2 cellular contexts compared by ENCODE assay signal in genomic region chr11:82992219-82992618, GRCh38.
TF ChIP-seq lines count a peak whose summit lies in the region.

No MANE protein-coding gene starts in this region.

TF ChIP-seq in GM23338, 12 proteins besides CTCF, POLR2A, EP300 and RAD21:
- TF ChIP-seq, protein P1, sequence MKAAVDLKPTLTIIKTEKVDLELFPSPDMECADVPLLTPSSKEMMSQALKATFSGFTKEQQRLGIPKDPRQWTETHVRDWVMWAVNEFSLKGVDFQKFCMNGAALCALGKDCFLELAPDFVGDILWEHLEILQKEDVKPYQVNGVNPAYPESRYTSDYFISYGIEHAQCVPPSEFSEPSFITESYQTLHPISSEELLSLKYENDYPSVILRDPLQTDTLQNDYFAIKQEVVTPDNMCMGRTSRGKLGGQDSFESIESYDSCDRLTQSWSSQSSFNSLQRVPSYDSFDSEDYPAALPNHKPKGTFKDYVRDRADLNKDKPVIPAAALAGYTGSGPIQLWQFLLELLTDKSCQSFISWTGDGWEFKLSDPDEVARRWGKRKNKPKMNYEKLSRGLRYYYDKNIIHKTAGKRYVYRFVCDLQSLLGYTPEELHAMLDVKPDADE (IDR thresholded peaks at IDR 0.05) = no peak
- TF ChIP-seq EZH2 (IDR thresholded peaks at IDR 0.05; ENCODE audit: low read depth, unreplicated experiment) = no peak

TF ChIP-seq in K562, 482 proteins besides CTCF, POLR2A, EP300 and RAD21 (continued from another document):
- no peak for TF ChIP-seq E2F1 (CRISPR knock-in tag; IDR thresholded peaks at IDR 0.05)
- TF ChIP-seq TSHZ1 (CRISPR knock-in tag; IDR thresholded peaks at IDR 0.05) = no peak
- TF ChIP-seq SMARCA4 (IDR thresholded peaks at IDR 0.05) = no peak
- TF ChIP-seq, protein P2, sequence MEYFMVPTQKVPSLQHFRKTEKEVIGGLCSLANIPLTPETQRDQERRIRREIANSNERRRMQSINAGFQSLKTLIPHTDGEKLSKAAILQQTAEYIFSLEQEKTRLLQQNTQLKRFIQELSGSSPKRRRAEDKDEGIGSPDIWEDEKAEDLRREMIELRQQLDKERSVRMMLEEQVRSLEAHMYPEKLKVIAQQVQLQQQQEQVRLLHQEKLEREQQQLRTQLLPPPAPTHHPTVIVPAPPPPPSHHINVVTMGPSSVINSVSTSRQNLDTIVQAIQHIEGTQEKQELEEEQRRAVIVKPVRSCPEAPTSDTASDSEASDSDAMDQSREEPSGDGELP (CRISPR knock-in tag; IDR thresholded peaks at IDR 0.05; ENCODE audit: borderline replicate concordance) = no peak
- TF ChIP-seq NR0B1 (IDR thresholded peaks at IDR 0.05; ENCODE audit: partially characterized antibody) = no peak
- TF ChIP-seq PPARD (CRISPR knock-in tag; IDR thresholded peaks at IDR 0.05) = no peak
- no peak for TF ChIP-seq PTTG1 (tag; IDR thresholded peaks at IDR 0.05; ENCODE audit: low read depth)
- no peak for TF ChIP-seq CEBPB (tag; IDR thresholded peaks at IDR 0.05)
- no peak for TF ChIP-seq U2AF2 (optimal IDR thresholded peaks at IDR 0.05; ENCODE audit: low read depth, low read length)
- no peak for TF ChIP-seq RFX1 (IDR thresholded peaks at IDR 0.05)
- TF ChIP-seq SNIP1 (IDR thresholded peaks at IDR 0.05; ENCODE audit: low read depth) = no peak
